28 cellular contexts compared by ENCODE assay signal in the genomic region with DNA sequence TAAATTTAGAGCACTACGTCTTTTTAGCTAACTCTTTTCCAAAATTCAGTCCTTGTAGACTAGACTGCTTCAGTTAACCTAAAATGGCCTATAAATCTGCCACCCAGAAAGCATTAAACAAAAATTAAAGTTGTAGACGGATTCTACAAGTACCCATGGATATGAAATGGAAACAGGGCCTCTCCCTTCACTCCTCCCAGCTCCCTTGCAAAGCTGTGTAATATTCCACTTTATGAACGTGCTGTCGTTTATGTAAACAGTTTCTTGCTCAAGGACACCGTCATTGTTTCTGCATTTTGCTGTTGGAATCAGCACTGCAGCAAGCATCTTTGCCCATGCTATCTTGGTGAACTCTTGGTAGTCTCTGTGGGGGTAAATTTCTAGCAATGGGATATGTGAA.
"Had no signal": no experiment of that assay in that cellular context is flagged by ENCODE, and none has a peak within 500 bp of the region (broad histone marks: within the 10 kb centered on the region; RNA-seq: fewer than 3 reads in every experiment).

No MANE protein-coding gene starts in this region.

- H3K9me3 Mint-ChIP-seq: activated CD4-positive, alpha-beta T cell treated with anti-CD3 and anti-CD28 coated beads, Interleukin-2, amount 10 ng/mL, durations not matched to agents 7 days and 5 days; activated CD8-positive, alpha-beta T cell treated with anti-CD3 and anti-CD28 coated beads for 36 hours; immature natural killer cell; mesothelial cell of epicardium; naive B cell had no signal

- ATAC-seq: activated CD8-positive, alpha-beta T cell treated with anti-CD3 and anti-CD28 coated beads for 36 hours; gastrocnemius medialis; left colon; pancreas; T-helper 17 cell had no signal

- H3K27ac Mint-ChIP-seq: activated CD4-positive, alpha-beta T cell treated with anti-CD3 and anti-CD28 coated beads, Interleukin-2, amount 10 ng/mL, durations not matched to agents 7 days and 5 days; activated naive CD8-positive, alpha-beta T cell; immature natural killer cell; mesothelial cell of epicardium; naive B cell; T-helper 17 cell had no signal

- H3K9me3 ChIP-seq: gastrocnemius medialis, pancreas, prostate gland, suprapubic skin, tibial artery had no signal

- H3K4me3 Mint-ChIP-seq: activated CD4-positive, alpha-beta T cell treated with anti-CD3 and anti-CD28 coated beads, Interleukin-2, amount 10 ng/mL, durations not matched to agents 7 days and 5 days; activated CD8-positive, alpha-beta T cell treated with anti-CD3 and anti-CD28 coated beads for 36 hours; activated naive CD8-positive, alpha-beta T cell; immature natural killer cell; mesothelial cell of epicardium; T-helper 17 cell had no signal

- H3K27me3 ChIP-seq: gastrocnemius medialis, pancreas, suprapubic skin, tibial artery had no signal

- H3K4me3 ChIP-seq: gastrocnemius medialis, pancreas, prostate gland, suprapubic skin, tibial artery had no signal

- DNase-seq: activated CD4-positive, alpha-beta T cell treated with anti-CD3 and anti-CD28 coated beads, Interleukin-2, amount 10 ng/mL, durations not matched to agents 7 days and 5 days; activated CD4-positive, CD25-positive, alpha-beta regulatory T cell treated with anti-CD3 and anti-CD28 coated beads, Interleukin-2, amount 50 U/mL, for 72 hours; activated CD8-positive, alpha-beta T cell treated with anti-CD3 and anti-CD28 coated beads for 36 hours; activated effector memory CD4-positive, alpha-beta T cell treated with Interleukin-2 at 50 U/mL for 16 hours; activated naive CD4-positive, alpha-beta T cell treated with Interleukin-2 at 50 U/mL for 16 hours; activated T-cell treated with anti-CD3 and anti-CD28 coated beads, Interleukin-2, amount 50 U/mL, for 48 hours; anterior cingulate cortex; dermis blood vessel endothelial cell; effector CD8-positive, alpha-beta T cell; gastrocnemius medialis; hypothalamus; immature natural killer cell; kidney; left colon; naive B cell; pancreas; retina; stimulated activated CD4-positive, alpha-beta T cell treated with anti-CD3 and anti-CD28 coated beads, Interleukin-15, amount 100 ng/mL, for 24 hours; stimulated activated CD4-positive, alpha-beta T cell treated with anti-CD3 and anti-CD28 coated beads, Interleukin-2, amount 100 ng/mL, for 24 hours; stimulated activated naive CD4-positive, alpha-beta T cell; SW 1271; T-helper 17 cell; T1000; tibial artery had no signal

- H3K36me3 ChIP-seq: pancreas, prostate gland had no signal

- H3K27me3 Mint-ChIP-seq: activated CD4-positive, alpha-beta T cell treated with anti-CD3 and anti-CD28 coated beads, Interleukin-2, amount 10 ng/mL, durations not matched to agents 7 days and 5 days; activated CD8-positive, alpha-beta T cell treated with anti-CD3 and anti-CD28 coated beads for 36 hours; activated naive CD8-positive, alpha-beta T cell; naive B cell; T-helper 17 cell had no signal

- H3K27ac ChIP-seq: pancreas, prostate gland, suprapubic skin, tibial artery had no signal
